1 cellular context compared by ENCODE assay signal in genomic region chr1:241012708-241013340, GRCh38.
TF ChIP-seq lines count a peak whose summit lies in the region.

No MANE protein-coding gene starts in this region.

TF ChIP-seq in WTC11, 78 proteins besides CTCF, POLR2A, EP300 and RAD21 (continued from another document):
- TF ChIP-seq, protein P1, sequence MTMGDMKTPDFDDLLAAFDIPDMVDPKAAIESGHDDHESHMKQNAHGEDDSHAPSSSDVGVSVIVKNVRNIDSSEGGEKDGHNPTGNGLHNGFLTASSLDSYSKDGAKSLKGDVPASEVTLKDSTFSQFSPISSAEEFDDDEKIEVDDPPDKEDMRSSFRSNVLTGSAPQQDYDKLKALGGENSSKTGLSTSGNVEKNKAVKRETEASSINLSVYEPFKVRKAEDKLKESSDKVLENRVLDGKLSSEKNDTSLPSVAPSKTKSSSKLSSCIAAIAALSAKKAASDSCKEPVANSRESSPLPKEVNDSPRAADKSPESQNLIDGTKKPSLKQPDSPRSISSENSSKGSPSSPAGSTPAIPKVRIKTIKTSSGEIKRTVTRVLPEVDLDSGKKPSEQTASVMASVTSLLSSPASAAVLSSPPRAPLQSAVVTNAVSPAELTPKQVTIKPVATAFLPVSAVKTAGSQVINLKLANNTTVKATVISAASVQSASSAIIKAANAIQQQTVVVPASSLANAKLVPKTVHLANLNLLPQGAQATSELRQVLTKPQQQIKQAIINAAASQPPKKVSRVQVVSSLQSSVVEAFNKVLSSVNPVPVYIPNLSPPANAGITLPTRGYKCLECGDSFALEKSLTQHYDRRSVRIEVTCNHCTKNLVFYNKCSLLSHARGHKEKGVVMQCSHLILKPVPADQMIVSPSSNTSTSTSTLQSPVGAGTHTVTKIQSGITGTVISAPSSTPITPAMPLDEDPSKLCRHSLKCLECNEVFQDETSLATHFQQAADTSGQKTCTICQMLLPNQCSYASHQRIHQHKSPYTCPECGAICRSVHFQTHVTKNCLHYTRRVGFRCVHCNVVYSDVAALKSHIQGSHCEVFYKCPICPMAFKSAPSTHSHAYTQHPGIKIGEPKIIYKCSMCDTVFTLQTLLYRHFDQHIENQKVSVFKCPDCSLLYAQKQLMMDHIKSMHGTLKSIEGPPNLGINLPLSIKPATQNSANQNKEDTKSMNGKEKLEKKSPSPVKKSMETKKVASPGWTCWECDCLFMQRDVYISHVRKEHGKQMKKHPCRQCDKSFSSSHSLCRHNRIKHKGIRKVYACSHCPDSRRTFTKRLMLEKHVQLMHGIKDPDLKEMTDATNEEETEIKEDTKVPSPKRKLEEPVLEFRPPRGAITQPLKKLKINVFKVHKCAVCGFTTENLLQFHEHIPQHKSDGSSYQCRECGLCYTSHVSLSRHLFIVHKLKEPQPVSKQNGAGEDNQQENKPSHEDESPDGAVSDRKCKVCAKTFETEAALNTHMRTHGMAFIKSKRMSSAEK (CRISPR knock-in tag; IDR thresholded peaks at IDR 0.05; ENCODE audit: borderline replicate concordance), result no peak
- TF ChIP-seq ETV6 (CRISPR knock-in tag; IDR thresholded peaks at IDR 0.05) (0 out of 2 replicates have a peak, but pooled peaks have one; percentile 32), ATF2 (CRISPR knock-in tag; IDR thresholded peaks at IDR 0.05; ENCODE audit: borderline replicate concordance, low read depth) (no peak), ATF1 (CRISPR knock-in tag; IDR thresholded peaks at IDR 0.05) (no peak), JAZF1 (CRISPR knock-in tag; IDR thresholded peaks at IDR 0.05) (no peak), CREB1 (CRISPR knock-in tag; IDR thresholded peaks at IDR 0.05) (no peak), ZNF121 (CRISPR knock-in tag; IDR thresholded peaks at IDR 0.05) (peak; percentile 67; the same call in 1 of the 2 replicates)
- TF ChIP-seq, protein P2, sequence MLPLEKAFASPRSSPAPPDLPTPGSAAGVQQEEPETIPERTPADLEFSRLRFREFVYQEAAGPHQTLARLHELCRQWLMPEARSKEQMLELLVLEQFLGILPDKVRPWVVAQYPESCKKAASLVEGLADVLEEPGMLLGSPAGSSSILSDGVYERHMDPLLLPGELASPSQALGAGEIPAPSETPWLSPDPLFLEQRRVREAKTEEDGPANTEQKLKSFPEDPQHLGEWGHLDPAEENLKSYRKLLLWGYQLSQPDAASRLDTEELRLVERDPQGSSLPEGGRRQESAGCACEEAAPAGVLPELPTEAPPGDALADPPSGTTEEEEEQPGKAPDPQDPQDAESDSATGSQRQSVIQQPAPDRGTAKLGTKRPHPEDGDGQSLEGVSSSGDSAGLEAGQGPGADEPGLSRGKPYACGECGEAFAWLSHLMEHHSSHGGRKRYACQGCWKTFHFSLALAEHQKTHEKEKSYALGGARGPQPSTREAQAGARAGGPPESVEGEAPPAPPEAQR (CRISPR knock-in tag; IDR thresholded peaks at IDR 0.05), result no peak
